Comparison of ENCODE assay signal across 1 cellular context in the genomic region with DNA sequence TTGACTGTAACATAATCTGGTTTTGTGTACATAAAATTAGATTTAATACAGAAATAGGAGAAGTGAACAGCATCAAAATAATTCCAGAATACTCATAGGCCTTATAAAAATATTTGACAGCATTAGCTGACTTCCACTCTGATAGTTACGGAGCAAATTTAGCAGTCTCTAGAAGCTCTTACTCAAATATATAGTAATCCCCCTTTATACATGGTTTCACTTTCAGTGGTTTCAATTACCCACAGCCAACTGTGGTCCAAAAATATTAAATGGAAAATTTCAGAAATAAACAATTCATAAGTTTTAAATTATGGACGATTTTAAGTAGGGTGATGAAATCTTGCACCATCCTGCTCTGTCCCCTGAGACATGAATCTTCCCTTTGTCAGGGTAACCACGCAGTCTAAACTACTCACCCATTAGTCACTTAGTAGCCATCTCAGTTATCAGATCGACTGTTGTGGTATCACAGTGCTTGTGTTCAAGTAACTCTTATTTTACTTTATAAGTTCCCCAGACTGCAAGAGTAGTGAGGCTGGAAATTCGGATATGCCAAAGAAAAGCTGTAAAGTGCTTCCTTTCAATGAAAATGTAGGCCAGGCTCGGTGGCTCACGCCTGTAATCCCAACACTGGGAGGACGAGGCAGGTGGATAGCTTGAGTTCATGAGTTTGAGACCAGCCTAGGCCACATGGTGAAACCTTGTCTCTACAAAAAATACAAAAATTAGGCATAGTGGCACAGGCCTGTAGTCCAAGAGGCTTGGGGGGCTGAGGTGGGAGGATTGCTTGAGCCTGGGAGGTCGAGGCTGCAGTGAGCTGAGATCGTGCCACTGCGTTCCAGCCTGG.
A peak's percentile ranks its signal among the peaks of the same experiment; 100 is the strongest.
TF ChIP-seq lines count a peak whose summit lies in the region.

No MANE protein-coding gene starts in this region.

TF ChIP-seq in HepG2, 621 proteins besides CTCF, POLR2A, EP300 and RAD21:
- TF ChIP-seq ZNF143 (CRISPR knock-in tag; IDR thresholded peaks at IDR 0.05) = no peak
- TF ChIP-seq MATR3 (CRISPR knock-in tag; IDR thresholded peaks at IDR 0.05) = no peak
- no peak for TF ChIP-seq NBN (conservative IDR thresholded peaks at IDR 0.05)
- no peak for TF ChIP-seq SRSF4 (IDR thresholded peaks at IDR 0.05; ENCODE audit: low read depth, low read length, poor library complexity, severe bottlenecking)
- no peak for TF ChIP-seq CEBPZ (IDR thresholded peaks at IDR 0.05; ENCODE audit: low read length)
- TF ChIP-seq, protein P1, sequence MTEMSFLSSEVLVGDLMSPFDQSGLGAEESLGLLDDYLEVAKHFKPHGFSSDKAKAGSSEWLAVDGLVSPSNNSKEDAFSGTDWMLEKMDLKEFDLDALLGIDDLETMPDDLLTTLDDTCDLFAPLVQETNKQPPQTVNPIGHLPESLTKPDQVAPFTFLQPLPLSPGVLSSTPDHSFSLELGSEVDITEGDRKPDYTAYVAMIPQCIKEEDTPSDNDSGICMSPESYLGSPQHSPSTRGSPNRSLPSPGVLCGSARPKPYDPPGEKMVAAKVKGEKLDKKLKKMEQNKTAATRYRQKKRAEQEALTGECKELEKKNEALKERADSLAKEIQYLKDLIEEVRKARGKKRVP (CRISPR knock-in tag; IDR thresholded peaks at IDR 0.05) = peak in 1 of 2 experiments; percentile 68; a peak in 2 of 4 replicates
